In genomic region chr15:73964736-73965093, GRCh38 we compare ENCODE assay signal across 8 cellular contexts. TPM values are rescaled to one million over a fixed set of nuclear protein-coding genes. Genes with fewer than 3 reads are reported as not detected.
DNase-seq lines count a peak whose midpoint lies in the region; ATAC-seq, FAIRE-seq and TF ChIP-seq lines count a peak whose summit lies in the region.

No MANE protein-coding gene starts in this region.

- peak overlapping the region; percentile 52 for H3K4me3 Mint-ChIP-seq in HFFc6
- peak overlapping the region; percentile 50 for H3K4me3 Mint-ChIP-seq in WTC11

- peak overlapping the region; percentile 98 for H2AFZ ChIP-seq in keratinocyte (ENCODE audit: control insufficient read depth, low read length)

- H3K4me2 ChIP-seq in keratinocyte (ENCODE audit: control insufficient read depth, extremely low read depth, insufficient read depth, low read depth, low read length): peak overlapping the region; percentile 90

- CTCF ChIA-PET in WTC11 (lab: Charles Lee): interaction anchor here (0.5 to 6.6 kb wide), 44 partner anchors 8 to 358 kb away, joined by 3 to 93 read pairs (median 4); partner anchors contain the start of genes LOXL1, PML and STOML1

- peak; percentile 96 for ATAC-seq in WTC11
- ATAC-seq in HG02571 (IDR thresholded peaks at IDR 0.05; ENCODE audit: unreplicated experiment): no peak

- peak; percentile 98 for TF ChIP-seq CTCF in HFFc6 (IDR thresholded peaks at IDR 0.05)
- peak; percentile 91 for TF ChIP-seq CTCF in WTC11 (IDR thresholded peaks at IDR 0.05)
- peak; percentile 99 for TF ChIP-seq CTCF in cardiac fibroblast (IDR thresholded peaks at IDR 0.05; ENCODE audit: low read depth, low read length)
- TF ChIP-seq CTCF in keratinocyte (optimal IDR thresholded peaks at IDR 0.05 in 1 of 3, IDR thresholded peaks at IDR 0.05 in 1 of 3, conservative IDR thresholded peaks at IDR 0.05 in 1 of 3; ENCODE audit: extremely low read depth in 1 of 3, insufficient read depth in 2 of 3, low read length in 3 of 3): peak; percentile 96 to 99 (median 97)

- H3K9me3 Mint-ChIP-seq in HFFc6 (no peaks in the 10 kb centered on the region), WTC11 (no peaks in the 10 kb centered on the region)

- no peaks in the 10 kb centered on the region for H3K27me3 Mint-ChIP-seq in HFFc6 (ENCODE audit: insufficient read depth)
- H3K27me3 Mint-ChIP-seq in WTC11 (ENCODE audit: low read depth): no peaks in the 10 kb centered on the region

- H4K20me1 ChIP-seq in keratinocyte (ENCODE audit: control insufficient read depth, extremely low read depth, insufficient read depth, low read length): no peaks in the 10 kb centered on the region

- no peaks in the 10 kb centered on the region for H3K9me3 ChIP-seq in keratinocyte (ENCODE audit: control insufficient read depth, low read depth, low read length)

- H3K79me2 ChIP-seq in keratinocyte (ENCODE audit: control insufficient read depth, insufficient read depth, low read length): no peaks in the 10 kb centered on the region

- no peaks in the 10 kb centered on the region for H3K36me3 ChIP-seq in keratinocyte (ENCODE audit: control insufficient read depth in 2 of 2, extremely low read depth in 1 of 2, insufficient read depth in 2 of 2, low read length in 2 of 2)

- dilution Hi-C loops in keratinocyte (cut with MboI; ENCODE audit: extremely low pct_ligation_motif_present, low sequenced_read_pairs): no loop called here

- H3K27me3 ChIP-seq in keratinocyte (ENCODE audit: control insufficient read depth, extremely low read depth, insufficient read depth, low read length): no peaks in the 10 kb centered on the region

- H3K9me1 ChIP-seq in keratinocyte (ENCODE audit: control insufficient read depth, extremely low read depth, insufficient read depth, low read length): peaks cover 3% of the 10 kb centered on the region

- H3K27ac Mint-ChIP-seq in HFFc6: peak overlapping the region; percentile 69
- no peak overlapping the region for H3K27ac Mint-ChIP-seq in WTC11

- peak overlapping the region; percentile 36 for H3K27ac ChIP-seq in keratinocyte (ENCODE audit: control insufficient read depth, insufficient read depth, low read length)

- no peak overlapping the region for H3K4me3 ChIP-seq in cardiac fibroblast (replicated peaks in 1 of 2; ENCODE audit: low read depth in 2 of 2, low read length in 2 of 2)
- H3K4me3 ChIP-seq in keratinocyte (ENCODE audit: control insufficient read depth in 2 of 3, extremely low read depth in 1 of 3, insufficient read depth in 2 of 3, low read depth in 1 of 3, low read length in 3 of 3): peak overlapping the region in 2 of 3 experiments; percentile 33 to 68

- H3K36me3 Mint-ChIP-seq in HFFc6 (ENCODE audit: low read depth) (no peaks in the 10 kb centered on the region), WTC11 (no peaks in the 10 kb centered on the region)

- H3K9ac ChIP-seq in keratinocyte (ENCODE audit: control insufficient read depth, extremely low read depth, insufficient read depth, low read length): peak overlapping the region; percentile 61

- H3K4me1 ChIP-seq in keratinocyte (ENCODE audit: control insufficient read depth, extremely low read depth, insufficient read depth, low read length): peaks cover 22% of the 10 kb centered on the region

- peak; percentile 87 for FAIRE-seq in keratinocyte (lab: Jason Lieb, UNC)

- DNase-seq in EL (peak; percentile 82), HFFc6 (peak; percentile 63), NCI-H2171 (lab: John Stamatoyannopoulos, UW) (peak; percentile 49), WTC11 (ENCODE audit: low spot score) (peak; percentile 94), cardiac fibroblast (ENCODE audit: low read depth in 2 of 2) (peak; percentile 84), keratinocyte (ENCODE audit: low read depth, low spot score) (no peak)
- DNase-seq in stimulated activated CD4-positive, alpha-beta T cell treated with anti-CD3 and anti-CD28 coated beads, Interleukin-1b, Interleukin-23, amount 100 ng/mL, for 48 hours: peak; percentile 86

- H3K4me1 Mint-ChIP-seq in HFFc6 (ENCODE audit: low read depth) (peaks cover 53% of the 10 kb centered on the region), WTC11 (peaks cover 27% of the 10 kb centered on the region)

- POLR2A ChIA-PET in WTC11 (lab: Charles Lee): interaction anchor here (0.7 to 1.0 kb wide), 2 partner anchors 30 to 84 kb away, joined by 3 read pairs; partner anchors contain the start of gene PML

TF ChIP-seq in WTC11, 78 proteins besides CTCF, POLR2A, EP300 and RAD21 (continues in another document):
- TF ChIP-seq NR2C2 (CRISPR knock-in tag; IDR thresholded peaks at IDR 0.05) (no peak), JAZF1 (CRISPR knock-in tag; IDR thresholded peaks at IDR 0.05) (no peak), TEAD4 (CRISPR knock-in tag; IDR thresholded peaks at IDR 0.05) (no peak), ERG (CRISPR knock-in tag; IDR thresholded peaks at IDR 0.05) (peak; percentile 23; the same call in 1 of the 2 replicates), ESRRA (CRISPR knock-in tag; IDR thresholded peaks at IDR 0.05; ENCODE audit: borderline replicate concordance) (no peak), ATF3 (CRISPR knock-in tag; conservative IDR thresholded peaks at IDR 0.05) (no peak), RORB (CRISPR knock-in tag; IDR thresholded peaks at IDR 0.05) (no peak), HMGXB4 (CRISPR knock-in tag; IDR thresholded peaks at IDR 0.05) (peak; percentile 63), TEAD1 (CRISPR knock-in tag; IDR thresholded peaks at IDR 0.05) (peak; percentile 46; the same call in 1 of the 2 replicates), KAT7 (CRISPR knock-in tag; IDR thresholded peaks at IDR 0.05; ENCODE audit: borderline replicate concordance) (no peak), ETV6 (CRISPR knock-in tag; IDR thresholded peaks at IDR 0.05) (0 out of 2 replicates have a peak, but pooled peaks have one; percentile 31)

RNA-seq across cellular contexts. Expression of gene STOML1, which starts 27.4 kb away (rescaled TPM):
- total RNA-seq in HFFc6 (2021; fragmentation: NEBNext Ultra II Directional; extraction: Animal tissue kit (Norgen Biotek cat#: 25700)): 10 to 100 TPM; 21.4 to 30.6 (median 24.7) TPM
- total RNA-seq in WTC11 (2021): 5.0 to 5.5 TPM (median 5.4 TPM) in 3 replicates
- 7.0 to 12.9 TPM (median 9.4 TPM) in 3 replicates for polyA plus RNA-seq in keratinocyte
- 1.9 TPM for polyA plus RNA-seq in keratinocyte (2011; ENCODE audit: low read depth)
- 3.8 and 10.0 TPM in 2 replicates for polyA plus RNA-seq in keratinocyte (2011; cell fraction: cytosol; rRNA removed)
- 14.0 and 17.0 TPM in 2 replicates for polyA plus RNA-seq in keratinocyte (2011; cell fraction: nucleus; rRNA removed)
- 6.7 and 12.2 TPM in 2 replicates for polyA plus RNA-seq in keratinocyte (2012; ENCODE audit: low replicate concordance)
- 5.5 to 11.7 TPM (median 8.4 TPM) in 3 replicates for polyA minus RNA-seq in keratinocyte
- 14.6 TPM for polyA minus RNA-seq in keratinocyte (2011; cell fraction: cytosol; rRNA and poly(A)+ RNA removed)
- polyA minus RNA-seq in keratinocyte (2011; cell fraction: nucleus; rRNA and poly(A)+ RNA removed): 10.2 and 12.7 TPM in 2 replicates

RNA-seq across cellular contexts. Expression of gene PML, which starts 29.8 kb away (rescaled TPM):
- 10 to 100 TPM; 45.2 to 51.8 (median 47.5) TPM for total RNA-seq in HFFc6 (2021; fragmentation: NEBNext Ultra II Directional; extraction: Animal tissue kit (Norgen Biotek cat#: 25700))
- 39.0 to 47.7 TPM (median 40.5 TPM) in 3 replicates for total RNA-seq in WTC11 (2021)
- 20.5 to 44.3 TPM (median 24.9 TPM) in 3 replicates for polyA plus RNA-seq in keratinocyte
- polyA plus RNA-seq in keratinocyte (2011; ENCODE audit: low read depth): 27.9 TPM
- 22.0 and 44.7 TPM in 2 replicates for polyA plus RNA-seq in keratinocyte (2011; cell fraction: cytosol; rRNA removed)
- polyA plus RNA-seq in keratinocyte (2011; cell fraction: nucleus; rRNA removed): 81.8 and 110 TPM in 2 replicates
- 29.6 and 110 TPM in 2 replicates for polyA plus RNA-seq in keratinocyte (2012; ENCODE audit: low replicate concordance)
- 42.4 to 149 TPM (median 45.8 TPM) in 3 replicates for polyA minus RNA-seq in keratinocyte
- polyA minus RNA-seq in keratinocyte (2011; cell fraction: cytosol; rRNA and poly(A)+ RNA removed): 112 TPM
- 87.6 and 115 TPM in 2 replicates for polyA minus RNA-seq in keratinocyte (2011; cell fraction: nucleus; rRNA and poly(A)+ RNA removed)

RNA-seq across cellular contexts. Expression of gene LOXL1, which starts 38.5 kb away (rescaled TPM):
- 100 to 1,000 TPM; 235 to 309 (median 288) TPM for total RNA-seq in HFFc6 (2021; fragmentation: NEBNext Ultra II Directional; extraction: Animal tissue kit (Norgen Biotek cat#: 25700))
- total RNA-seq in WTC11 (2021): 10.6 to 14.4 TPM (median 12.3 TPM) in 3 replicates
- 8.8 to 14.8 TPM (median 9.2 TPM) in 3 replicates for polyA plus RNA-seq in keratinocyte
- polyA plus RNA-seq in keratinocyte (2011; ENCODE audit: low read depth): 3.7 TPM
- 8.2 and 13.2 TPM in 2 replicates for polyA plus RNA-seq in keratinocyte (2011; cell fraction: cytosol; rRNA removed)
- 13.6 and 28.2 TPM in 2 replicates for polyA plus RNA-seq in keratinocyte (2011; cell fraction: nucleus; rRNA removed)
- polyA plus RNA-seq in keratinocyte (2012; ENCODE audit: low replicate concordance): 10.2 and 14.9 TPM in 2 replicates
- polyA minus RNA-seq in keratinocyte: 18.3 to 36.7 TPM (median 23.4 TPM) in 3 replicates
- polyA minus RNA-seq in keratinocyte (2011; cell fraction: cytosol; rRNA and poly(A)+ RNA removed): 22.6 TPM
- polyA minus RNA-seq in keratinocyte (2011; cell fraction: nucleus; rRNA and poly(A)+ RNA removed): 13.4 and 20.4 TPM in 2 replicates

Comparison
In these comparisons a context has a peak if more than half of its experiments do, and no peak if none do; other contexts are left out.
1. H3K4me3 ChIP-seq: peak in keratinocyte (2 of 3); none in cardiac fibroblast (0 of 2).
2. RNA of gene LOXL1, which starts 38.5 kb away (total RNA-seq): 235 to 309 TPM in HFFc6; 10.6 to 14.4 TPM in WTC11; every median in the first group is over 10 times any median in the second.
3. Peak in every context shown above with its lines, with median percentiles within 50 percentile points of each other: CTCF ChIP-seq.